In the genomic region with DNA sequence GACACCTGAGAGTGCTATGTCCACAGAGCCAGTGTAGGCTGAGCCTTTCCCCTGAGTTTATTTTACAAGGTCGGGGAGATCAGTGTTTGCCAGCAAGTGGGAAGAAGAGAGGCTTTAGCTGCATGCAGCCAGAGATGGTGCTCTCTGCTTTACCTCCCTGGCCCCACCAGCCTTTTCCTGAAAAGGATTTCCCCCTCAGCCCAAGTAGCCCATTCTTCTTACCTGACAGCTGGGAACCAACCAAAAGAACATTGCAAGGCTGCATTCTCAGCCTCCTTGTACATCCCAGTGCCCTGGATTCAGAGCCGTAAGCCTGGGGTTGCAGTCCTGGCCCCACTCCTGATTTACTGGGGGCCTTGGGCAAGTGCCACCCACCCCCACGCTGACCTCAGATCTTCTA, we compare ENCODE assay signal across 1 cellular context.
TF ChIP-seq lines count a peak whose summit lies in the region.

No MANE protein-coding gene starts in this region.

TF ChIP-seq in WTC11, 78 proteins besides CTCF, POLR2A, EP300 and RAD21:
- TF ChIP-seq NFE2L1 (CRISPR knock-in tag; IDR thresholded peaks at IDR 0.05) (no peak), CBFB (CRISPR knock-in tag; IDR thresholded peaks at IDR 0.05; ENCODE audit: low read depth) (no peak), RELA (CRISPR knock-in tag; IDR thresholded peaks at IDR 0.05; ENCODE audit: borderline replicate concordance) (no peak), FOXP1 (CRISPR knock-in tag; IDR thresholded peaks at IDR 0.05; ENCODE audit: borderline replicate concordance) (no peak)
